7 cellular contexts compared by ENCODE assay signal in the genomic region with DNA sequence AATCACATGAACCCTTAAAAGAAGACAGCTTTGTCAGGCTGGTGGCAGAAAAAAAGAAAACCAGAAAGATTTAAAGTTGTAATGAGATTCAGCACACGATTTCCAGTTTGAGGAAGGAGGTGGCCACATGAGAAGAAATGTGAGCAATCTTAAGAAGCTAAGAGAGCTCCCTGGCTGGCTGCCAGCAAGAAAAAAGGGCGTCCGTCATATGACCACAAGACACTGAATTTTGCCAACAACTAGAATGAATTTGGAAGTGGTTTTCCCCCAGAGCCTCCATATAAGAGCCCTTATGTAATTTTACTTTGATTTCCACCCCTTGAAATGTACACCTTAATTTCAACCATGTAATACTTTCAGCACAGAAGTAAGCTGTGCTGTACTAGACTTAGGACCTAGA.
DNase-seq lines count a peak whose midpoint lies in the region; ATAC-seq, FAIRE-seq and TF ChIP-seq lines count a peak whose summit lies in the region.
"Not testable (repeated sequence)": the region's sequence is repeated elsewhere in the genome, so short reads cannot be mapped to it uniquely, and the experiment has no call there.

No MANE protein-coding gene starts in this region.

- TF ChIP-seq CTCF in 22Rv1 (IDR thresholded peaks at IDR 0.05); lower lobe of right lung (IDR thresholded peaks at IDR 0.05); thyroid gland (IDR thresholded peaks at IDR 0.05): not testable (repeated sequence)

- not testable (repeated sequence) for H3K4me3 ChIP-seq in lower lobe of right lung; thyroid gland (replicated peaks in 1 of 3)

- intact Hi-C loops in Right ventricle myocardium inferior (cut with DNase I); lower lobe of right lung (cut with DNase I); thyroid gland (cut with DNase I): not testable (repeated sequence)

- WGBS in thyroid gland, 2 donors: 0 to 11% methylated on average over 3 of the region's 3 CpGs

- not testable (repeated sequence) for H3K9me3 ChIP-seq in lower lobe of right lung, thyroid gland

- H3K27me3 ChIP-seq in lower lobe of right lung (ENCODE audit: low read depth); thyroid gland: not testable (repeated sequence)

- peak; percentile 33 for FAIRE-seq in GM12891 (lab: Jason Lieb, UNC)

- H3K4me1 ChIP-seq in lower lobe of right lung, thyroid gland: not testable (repeated sequence)

- in situ Hi-C loops in KBM-7 (cut with MboI; ENCODE audit: low pct_unique_long_range_greater_than_20kb, low sequenced_read_pairs): not testable (repeated sequence)

- TF ChIP-seq POLR2A in GM12891 (IDR thresholded peaks at IDR 0.05; ENCODE audit: low read depth, low read length); thyroid gland (IDR thresholded peaks at IDR 0.05): not testable (repeated sequence)

- peak overlapping the region; percentile 49 for H3K27ac ChIP-seq in 22Rv1
- not testable (repeated sequence) for H3K27ac ChIP-seq in lower lobe of right lung, thyroid gland

- not testable (repeated sequence) for DNase-seq in GM12891 (ENCODE audit: insufficient read length, low spot score)
- DNase-seq in KBM-7 (peak; percentile 3), MV-4-11 (lab: John Stamatoyannopoulos, UW) (peak; percentile 32), Right ventricle myocardium inferior (ENCODE audit: missing footprints) (peak; percentile 30), lower lobe of right lung (peak; percentile 65), thyroid gland (peak; percentile 36 to 42)

- not testable (repeated sequence) for ATAC-seq in Right ventricle myocardium inferior, lower lobe of right lung

- not testable (repeated sequence) for H3K36me3 ChIP-seq in lower lobe of right lung, thyroid gland
